11 cellular contexts compared by ENCODE assay signal in the genomic region with DNA sequence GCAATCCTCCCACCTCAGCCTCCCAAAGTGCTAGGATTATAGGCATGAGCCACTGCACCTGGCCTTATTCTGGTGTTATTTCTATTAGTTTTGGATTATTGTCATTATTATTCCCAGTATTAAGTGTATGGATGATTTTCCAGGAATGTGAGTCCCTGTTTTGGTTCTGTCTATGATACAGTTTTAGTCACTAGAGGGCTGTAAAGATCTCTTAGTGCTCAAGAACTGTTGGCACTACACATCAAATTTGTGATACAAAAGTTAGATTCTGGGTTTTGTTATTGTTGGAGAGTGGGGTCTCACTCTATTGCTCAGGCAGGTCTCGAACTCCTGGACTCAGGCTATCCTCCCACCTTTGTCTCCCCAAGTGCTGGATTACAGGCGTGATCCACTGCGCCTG. TPM values are rescaled to one million over a fixed set of nuclear protein-coding genes. Genes with fewer than 3 reads are reported as not detected.
DNase-seq lines count a peak whose midpoint lies in the region; ATAC-seq and TF ChIP-seq lines count a peak whose summit lies in the region.
"Had no signal": no experiment of that assay in that cellular context is flagged by ENCODE, and none has a peak within 500 bp of the region (broad histone marks: within the 10 kb centered on the region; RNA-seq: fewer than 3 reads in every experiment).

No MANE protein-coding gene starts in this region.

- no peaks in the 10 kb centered on the region for H3K36me3 ChIP-seq in PC-3 (ENCODE audit: low read depth, low read length)
- H3K36me3 ChIP-seq: neural progenitor cell had no signal

- ATAC-seq in PC-3: peak; percentile 25; the same call in 1 of the 2 replicates
- ATAC-seq in HG02798 (IDR thresholded peaks at IDR 0.05; ENCODE audit: poor library complexity, unreplicated experiment): no peak

- H3K4me1 Mint-ChIP-seq in osteocyte (ENCODE audit: unreplicated experiment) (no peaks in the 10 kb centered on the region), mesothelial cell of epicardium (no peaks in the 10 kb centered on the region)
- H3K4me1 Mint-ChIP-seq: neural progenitor cell had no signal

- no peaks in the 10 kb centered on the region for H3K27me3 ChIP-seq in PC-3 (ENCODE audit: low read length)

- H3K27ac Mint-ChIP-seq in osteocyte (ENCODE audit: unreplicated experiment) (no peak overlapping the region), mesothelial cell of epicardium (no peak overlapping the region)
- H3K27ac Mint-ChIP-seq: neural progenitor cell had no signal

- no peaks in the 10 kb centered on the region for H3K9me3 ChIP-seq in PC-3 (ENCODE audit: low read length)

- no peaks in the 10 kb centered on the region for H3F3A ChIP-seq in PC-3 (ENCODE audit: low read length, unreplicated experiment)

- H3K36me3 Mint-ChIP-seq in osteocyte (ENCODE audit: unreplicated experiment) (no peaks in the 10 kb centered on the region), mesothelial cell of epicardium (no peaks in the 10 kb centered on the region)

- DNase-seq in HCEC 1CT (peak; percentile 28), PC-3 (peak; percentile 40), epithelial cell of proximal tubule (ENCODE audit: low read depth) (no peak), osteocyte (ENCODE audit: extremely low spot score, unreplicated experiment) (no peak), T-helper 9 cell (no peak), mesothelial cell of epicardium (ENCODE audit: low spot score in 2 of 2, unreplicated experiment in 2 of 2) (no peak)
- DNase-seq: NCI-H1092 treated with DMSO at 0.1 percent for 48 hours; stimulated activated CD4-positive, alpha-beta T cell treated with anti-CD3 and anti-CD28 coated beads, Interleukin-12 subunit alpha, Interleukin-12 subunit beta, amount 100 ng/mL, for 4 hours had no signal

- H3K9me3 Mint-ChIP-seq in osteocyte (ENCODE audit: unreplicated experiment): no peaks in the 10 kb centered on the region
- H3K9me3 Mint-ChIP-seq in mesothelial cell of epicardium: no peaks in the 10 kb centered on the region

- CTCF ChIA-PET in PC-3 (lab: Charles Lee): interaction anchor here (1.0 kb wide), 1 partner anchor 84 kb away, joined by 3 read pairs; no protein-coding TSS in a partner anchor

- no peak overlapping the region for H2AFZ ChIP-seq in PC-3 (ENCODE audit: low read length)
- H2AFZ ChIP-seq: neural progenitor cell had no signal

- POLR2A ChIA-PET in PC-3 (lab: Charles Lee; ENCODE audit: unreplicated experiment): no interaction called here

- H3K4me3 Mint-ChIP-seq in osteocyte (ENCODE audit: unreplicated experiment): no peak overlapping the region
- no peak overlapping the region for H3K4me3 Mint-ChIP-seq in mesothelial cell of epicardium
- H3K4me3 Mint-ChIP-seq: neural progenitor cell had no signal

- H3K27ac ChIP-seq in PC-3 (ENCODE audit: low read length): no peak overlapping the region
- H3K27ac ChIP-seq: neural progenitor cell had no signal

- TF ChIP-seq CTCF in PC-3 (conservative IDR thresholded peaks at IDR 0.05; ENCODE audit: low read depth, low read length) (peak; percentile 71), epithelial cell of proximal tubule (conservative IDR thresholded peaks at IDR 0.05; ENCODE audit: low read depth, low read length) (peak; percentile 63), osteocyte (IDR thresholded peaks at IDR 0.05) (peak; percentile 55), mesothelial cell of epicardium (IDR thresholded peaks at IDR 0.05; ENCODE audit: unreplicated experiment) (no peak)

- H3K9me2 ChIP-seq in PC-3 (replicated peaks; ENCODE audit: low read length): no peaks in the 10 kb centered on the region

- no peak overlapping the region for H3K4me2 ChIP-seq in PC-3 (ENCODE audit: low read length)
- H3K4me2 ChIP-seq: neural progenitor cell had no signal

- 0 out of 2 replicates have a peak, but pooled peaks cover 6% of the 10 kb centered on the region for H3K79me2 ChIP-seq in PC-3 (ENCODE audit: low read length)

- H4K20me1 ChIP-seq in PC-3 (ENCODE audit: low read length): no peaks in the 10 kb centered on the region

- H3K4me3 ChIP-seq in PC-3 (ENCODE audit: low read length) (no peak overlapping the region), epithelial cell of proximal tubule (ENCODE audit: low read depth, low read length) (no peak overlapping the region)
- H3K4me3 ChIP-seq: neural progenitor cell had no signal

- peaks cover 15% of the 10 kb centered on the region for H3K4me1 ChIP-seq in PC-3 (ENCODE audit: insufficient read depth, low read length)
- H3K4me1 ChIP-seq: neural progenitor cell had no signal

- peaks cover 34% of the 10 kb centered on the region for H3K27me3 Mint-ChIP-seq in osteocyte (ENCODE audit: unreplicated experiment)
- peaks cover 22% of the 10 kb centered on the region for H3K27me3 Mint-ChIP-seq in mesothelial cell of epicardium (ENCODE audit: low read depth)

- intact Hi-C loops in PC-3 (cut with micrococcal nuclease): loop anchor here (1.0 kb wide), 1 partner anchor 84 kb away; no protein-coding TSS in a partner anchor

- H3K9ac ChIP-seq in PC-3 (ENCODE audit: low read length): no peak overlapping the region
- H3K9ac ChIP-seq: neural progenitor cell had no signal

- no TSS peak for BruUV-seq in PC-3 (replicated peaks; lab: Mats Ljungman, UMichigan)

RNA-seq across cellular contexts. Expression of a gene that starts 12.1 kb away (rescaled TPM):
- total RNA-seq in PC-3 (2014; rRNA removed): 8.1 and 8.5 TPM in 2 replicates
- total RNA-seq in epithelial cell of proximal tubule: 2.1 and 6.2 TPM in 2 replicates
- total RNA-seq in osteocyte: not detected in 2 replicates
- not detected in 3 replicates for total RNA-seq in mesothelial cell of epicardium
- total RNA-seq: Daoy had no signal

Comparison
In these comparisons a context has a peak if more than half of its experiments do, and no peak if none do; other contexts are left out.
1. DNase-seq: peak in HCEC 1CT (single experiment) and PC-3 (single experiment); none in epithelial cell of proximal tubule (single experiment), osteocyte (single experiment), T-helper 9 cell (single experiment) and mesothelial cell of epicardium (0 of 2).